In the genomic region with DNA sequence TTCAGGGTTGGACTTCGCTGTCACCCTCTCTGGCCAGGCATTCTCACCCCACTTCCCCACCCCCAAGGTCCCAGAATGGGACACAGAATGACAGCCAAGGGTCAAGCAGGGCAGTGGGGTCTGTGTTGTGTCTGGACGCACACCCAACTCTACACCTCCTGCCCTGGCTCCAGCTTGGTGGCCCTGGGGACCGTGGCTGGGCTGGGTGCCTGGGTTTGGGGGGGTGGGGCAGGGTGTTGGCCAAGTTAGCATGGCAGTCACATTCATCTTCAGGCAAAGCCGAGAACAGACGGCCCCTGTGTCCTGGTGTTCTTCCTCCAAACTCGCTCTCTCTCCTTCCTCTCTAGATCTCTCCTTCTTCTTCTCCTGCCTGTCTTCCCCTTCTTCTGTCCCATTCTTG, we compare ENCODE assay signal across 13 cellular contexts. TPM values are rescaled to one million over a fixed set of nuclear protein-coding genes. Genes with fewer than 3 reads are reported as not detected.
DNase-seq lines count a peak whose midpoint lies in the region; ATAC-seq and TF ChIP-seq lines count a peak whose summit lies in the region.
"Had no signal": no experiment of that assay in that cellular context is flagged by ENCODE, and none has a peak within 500 bp of the region (broad histone marks: within the 10 kb centered on the region; RNA-seq: fewer than 3 reads in every experiment).

No MANE protein-coding gene starts in this region.

- intact Hi-C loops in left cardiac atrium (cut with DNase I): loop anchor here in 1 of 2 donors (5.0 kb wide), 1 partner anchor 38 kb away; no protein-coding TSS in a partner anchor
- intact Hi-C loops in ovary (cut with DNase I): no loop called here
- intact Hi-C loops in vagina (cut with DNase I): no loop called here

- TF ChIP-seq CTCF in ovary (IDR thresholded peaks at IDR 0.05) (no peak), vagina (IDR thresholded peaks at IDR 0.05) (no peak)

- TF ChIP-seq POLR2A in ovary (IDR thresholded peaks at IDR 0.05) (no peak), vagina (IDR thresholded peaks at IDR 0.05) (no peak)

- H3K4me3 ChIP-seq in ovary (no peak overlapping the region), vagina (peak overlapping the region in 1 of 2 donors; percentile 90)

- H3K27me3 ChIP-seq in ovary: no peaks in the 10 kb centered on the region
- no peaks in the 10 kb centered on the region for H3K27me3 ChIP-seq in vagina

- no peaks in the 10 kb centered on the region for H3K9me3 ChIP-seq in ovary
- no peaks in the 10 kb centered on the region for H3K9me3 ChIP-seq in vagina

- DNase-seq in amygdala (lab: John Stamatoyannopoulos, UW) (peak in 33 of 56 donors; percentile 17 to 67 (median 43)), left cardiac atrium (no peak), ovary (no peak), vagina (ENCODE audit: extremely low spot score in 2 of 2) (no peak), NCI-H748 treated with DMSO at 0.1 percent for 48 hours (lab: John Stamatoyannopoulos, UW) (no peak), DMS79 (lab: John Stamatoyannopoulos, UW) (no peak)
- DNase-seq: NCI-H524 treated with DMSO at 0.1 percent for 48 hours; stimulated activated CD4-positive, alpha-beta T cell treated with anti-CD3 and anti-CD28 coated beads, Interleukin-4, amount 100 ng/mL, for 24 hours; T-helper 1 cell had no signal

- H3K36me3 ChIP-seq in ovary (no peaks in the 10 kb centered on the region), vagina (no peaks in the 10 kb centered on the region)

- ATAC-seq in left cardiac atrium: peak; percentile 35 to 72
- ATAC-seq in HG03196 (IDR thresholded peaks at IDR 0.05; ENCODE audit: unreplicated experiment): no peak
- ATAC-seq: HCT116 had no signal

- H3K4me1 ChIP-seq in ovary (ENCODE audit: insufficient read depth) (peaks cover 41% of the 10 kb centered on the region), vagina (peaks cover 100% of the 10 kb centered on the region)

- WGBS in ovary, 3 donors: 35 to 44% (median 35%) methylated on average over 6 of the region's 6 CpGs

- peak overlapping the region; percentile 24 to 78 for H3K27ac ChIP-seq in ovary
- peak overlapping the region; percentile 99 for H3K27ac ChIP-seq in vagina

- TF ChIP-seq EP300 in ovary (IDR thresholded peaks at IDR 0.05): no peak

RNA-seq across cellular contexts. Expression of a gene that starts 5.6 kb away (rescaled TPM):
- total RNA-seq in left cardiac atrium (100 to 1,000 TPM; 188 to 222 TPM), ovary (100 to 1,000 TPM; 148 to 640 (median 405) TPM), vagina (477 TPM)
- 100 to 1,000 TPM in 1 of 2 donors, 10 to 100 TPM in 1; 76.4 to 168 TPM for polyA plus RNA-seq in ovary

RNA-seq across cellular contexts. Expression of a gene that starts 13.5 kb away (rescaled TPM):
- total RNA-seq in left cardiac atrium: not detected
- not detected for total RNA-seq in ovary
- polyA plus RNA-seq in ovary: not detected
- total RNA-seq in vagina: not detected
- total RNA-seq: bronchial epithelial cell, glomerular endothelial cell had no signal

RNA-seq across cellular contexts. Expression of a gene that starts 22.8 kb away (rescaled TPM):
- total RNA-seq in left cardiac atrium: 10 to 100 TPM; 77.7 to 78.1 TPM
- 100 to 1,000 TPM in 5 of 7 donors, 10 to 100 TPM in 2; 67.4 to 211 (median 168) TPM for total RNA-seq in ovary
- polyA plus RNA-seq in ovary: 100 to 1,000 TPM; 145 to 158 TPM
- 146 TPM for total RNA-seq in vagina

RNA-seq across cellular contexts. Expression of a gene that starts 45.0 kb away (rescaled TPM):
- 10 to 100 TPM; 11.1 to 17.1 TPM for total RNA-seq in left cardiac atrium
- 100 to 1,000 TPM in 1 of 7 donors, 10 to 100 TPM in 6; 37.6 to 103 (median 70.8) TPM for total RNA-seq in ovary
- 10 to 100 TPM; 27.5 to 47.4 TPM for polyA plus RNA-seq in ovary
- total RNA-seq in vagina: 34.4 TPM

RNA-seq across cellular contexts. Expression of a gene that starts 55.3 kb away (rescaled TPM):
- total RNA-seq in left cardiac atrium (1 to 10 TPM; 2.8 to 5.3 TPM), ovary (10 to 100 TPM in 5 of 7 donors, 1 to 10 TPM in 2; 6.8 to 14.9 (median 10.8) TPM), vagina (7.1 TPM)
- 10 to 100 TPM in 1 of 2 donors, 1 to 10 TPM in 1; 5.8 to 11.1 TPM for polyA plus RNA-seq in ovary

Comparison
In these comparisons a context has a peak if more than half of its experiments do, and no peak if none do; other contexts are left out.
1. DNase-seq: peak in amygdala (33 of 56); none in left cardiac atrium (single experiment), ovary (0 of 5), vagina (0 of 2), NCI-H748 treated with DMSO at 0.1 percent for 48 hours (single experiment) and DMS79 (single experiment).